In the genomic region with DNA sequence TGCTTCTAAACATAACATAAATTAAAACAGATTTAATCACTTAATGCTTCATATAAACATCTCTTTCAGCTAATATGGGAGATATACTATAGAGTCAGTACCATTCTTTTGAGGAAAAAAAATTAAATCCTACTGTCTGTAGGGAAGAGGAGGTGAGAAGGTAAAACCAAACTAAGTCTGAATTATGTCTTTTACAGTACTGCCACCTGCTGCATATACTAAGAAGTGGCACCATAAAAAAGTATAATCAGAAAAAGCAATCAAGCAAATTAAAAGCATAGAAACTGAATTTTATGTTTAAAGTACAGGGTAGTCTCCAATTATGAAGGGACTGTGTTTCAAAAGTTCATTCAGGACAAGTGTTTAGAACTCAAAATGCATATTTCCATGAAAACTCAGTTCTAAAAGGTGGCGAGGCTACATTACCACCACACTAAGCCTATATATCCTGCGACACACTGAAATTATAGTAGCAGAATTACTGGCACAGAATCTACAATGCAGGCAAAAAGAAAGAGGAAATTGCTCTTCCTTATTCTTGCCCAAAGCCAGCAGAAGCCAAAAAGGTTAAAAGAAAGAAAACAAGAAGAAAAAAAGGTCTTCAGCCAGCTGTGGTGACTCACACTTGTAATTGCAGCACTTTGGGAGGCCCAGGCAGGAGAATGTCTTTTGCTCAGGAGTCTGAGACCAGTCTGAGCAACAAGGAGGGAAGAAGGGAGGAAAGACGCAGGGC, we compare ENCODE assay signal across 1 cellular context.
TF ChIP-seq lines count a peak whose summit lies in the region.

No MANE protein-coding gene starts in this region.

TF ChIP-seq in H1, 55 proteins besides CTCF, POLR2A, EP300 and RAD21:
- TF ChIP-seq CHD2 (IDR thresholded peaks at IDR 0.05; ENCODE audit: low read length), result no peak
- no peak for TF ChIP-seq CREB1 (IDR thresholded peaks at IDR 0.05)
- TF ChIP-seq CBX8 (IDR thresholded peaks at IDR 0.05; ENCODE audit: borderline replicate concordance, low read depth, low read length), result no peak
- no peak for TF ChIP-seq TBP (IDR thresholded peaks at IDR 0.05; ENCODE audit: low read depth, low read length)
- TF ChIP-seq SAP30 (IDR thresholded peaks at IDR 0.05; ENCODE audit: insufficient read depth, insufficient replicate concordance, low read length), result no peak
- TF ChIP-seq CBX5 (IDR thresholded peaks at IDR 0.05; ENCODE audit: low read depth, low read length), result no peak
- no peak for TF ChIP-seq NRF1 (IDR thresholded peaks at IDR 0.05; ENCODE audit: low read depth, low read length)
- TF ChIP-seq POU5F1 (IDR thresholded peaks at IDR 0.05; ENCODE audit: low read depth, low read length), result no peak
- no peak for TF ChIP-seq POLR2AphosphoS5 (IDR thresholded peaks at IDR 0.05; ENCODE audit: low read depth, low read length)
